ENCODE assay signal across 16 cellular contexts in the genomic region with DNA sequence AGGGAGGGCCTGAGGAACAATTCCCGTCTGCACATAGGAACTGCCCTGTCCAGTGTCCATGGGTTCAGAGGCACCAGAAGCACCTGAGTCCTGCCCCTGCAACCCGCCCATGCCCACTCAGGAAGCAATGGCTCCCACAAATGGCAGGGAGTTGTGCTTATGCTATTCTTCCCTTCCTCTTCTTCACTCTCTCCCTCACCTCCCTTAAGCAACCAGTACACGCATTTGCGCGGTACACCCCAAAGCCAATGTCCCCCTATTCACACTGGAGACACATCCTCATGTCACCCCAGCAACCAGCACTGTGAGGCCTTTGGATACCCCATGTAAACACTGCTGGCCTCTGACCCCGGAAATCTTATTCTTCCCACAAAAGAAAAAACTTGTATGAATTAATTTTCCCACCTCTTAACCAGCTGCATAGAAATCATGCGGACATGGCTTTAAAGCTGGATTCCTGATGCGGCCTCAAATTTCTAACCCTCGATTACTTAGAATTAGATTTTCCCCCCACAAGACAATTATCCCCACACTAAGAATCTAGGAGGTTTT. TPM values are rescaled to one million over a fixed set of nuclear protein-coding genes. Genes with fewer than 3 reads are reported as not detected.
DNase-seq lines count a peak whose midpoint lies in the region; ATAC-seq and TF ChIP-seq lines count a peak whose summit lies in the region.
"Had no signal": no experiment of that assay in that cellular context is flagged by ENCODE, and none has a peak within 500 bp of the region (broad histone marks: within the 10 kb centered on the region; RNA-seq: fewer than 3 reads in every experiment).

No MANE protein-coding gene starts in this region.

- no peak for ATAC-seq in DND-41 (ENCODE audit: insufficient read depth, low read depth)
- no peak for ATAC-seq in GM18909 (IDR thresholded peaks at IDR 0.05; ENCODE audit: poor library complexity, unreplicated experiment)
- no peak for ATAC-seq in HG02840 (IDR thresholded peaks at IDR 0.05; ENCODE audit: low FRiP score, unreplicated experiment)
- ATAC-seq: gastroesophageal sphincter had no signal

- H3K9ac ChIP-seq in DND-41 (ENCODE audit: low read depth, low read length): no peak overlapping the region
- H3K9ac ChIP-seq in endodermal cell (ENCODE audit: extremely low read depth, low read length, poor library complexity, severe bottlenecking): no peak overlapping the region
- H3K9ac ChIP-seq in skeletal muscle tissue (ENCODE audit: low read depth in 1 of 3, low read length in 3 of 3): no peak overlapping the region

- H3K4me1 ChIP-seq in DND-41 (ENCODE audit: insufficient read depth, low read length): peaks cover 41% of the 10 kb centered on the region
- peaks cover 24% of the 10 kb centered on the region for H3K4me1 ChIP-seq in endodermal cell (ENCODE audit: control insufficient read depth, insufficient read depth, low read length)
- peaks cover 14 to 35% (median 28%) of the 10 kb centered on the region in 3 donors for H3K4me1 ChIP-seq in skeletal muscle tissue (ENCODE audit: control insufficient read depth in 3 of 3, insufficient read depth in 3 of 3, low read length in 3 of 3)

- H3K4me2 ChIP-seq in DND-41 (ENCODE audit: insufficient read depth, low read length): no peak overlapping the region

- H3K9me3 Mint-ChIP-seq in endodermal cell: no peaks in the 10 kb centered on the region
- H3K9me3 Mint-ChIP-seq: activated B cell treated with CpG ODN at 0.5 μM for 24 hours, HFFc6, mesothelial cell of epicardium had no signal

- DNase-seq in DND-41 (no peak), NB4 (ENCODE audit: low read depth) (peak; percentile 43), endodermal cell (no peak), T-helper 9 cell (no peak), NCI-H146 treated with DMSO at 0.1 percent for 48 hours (lab: John Stamatoyannopoulos, UW; ENCODE audit: unreplicated experiment) (no peak)
- DNase-seq: activated B cell treated with CpG ODN at 0.5 μM for 24 hours; activated naive CD4-positive, alpha-beta T cell treated with anti-CD3 and anti-CD28 coated beads, Interleukin-2, amount 50 U/mL, for 16 hours; HFFc6; NCI-H226 had no signal

- WGBS in endodermal cell (ENCODE audit: insufficient coverage in 1 of 2, insufficient read length in 1 of 2), 2 experiments: 87 to 93% methylated on average over 8 to 9 of the region's 9 CpGs

- no peaks in the 10 kb centered on the region for H3K27me3 ChIP-seq in DND-41 (ENCODE audit: insufficient read depth, low read length, poor library complexity)
- no peaks in the 10 kb centered on the region for H3K27me3 ChIP-seq in endodermal cell (ENCODE audit: control insufficient read depth, insufficient read depth, low read length, poor library complexity, severe bottlenecking)
- no peaks in the 10 kb centered on the region for H3K27me3 ChIP-seq in skeletal muscle tissue (ENCODE audit: control insufficient read depth in 3 of 3, insufficient read depth in 3 of 3, low read length in 3 of 3)
- H3K27me3 ChIP-seq: gastroesophageal sphincter, ovary had no signal

- peaks cover 3% of the 10 kb centered on the region for H3K36me3 Mint-ChIP-seq in endodermal cell (ENCODE audit: low read depth)

- H2AFZ ChIP-seq in DND-41 (ENCODE audit: low read depth, low read length): no peak overlapping the region

- H3K27ac Mint-ChIP-seq in endodermal cell: no peak overlapping the region
- H3K27ac Mint-ChIP-seq: activated B cell treated with CpG ODN at 0.5 μM for 24 hours, HFFc6, mesothelial cell of epicardium had no signal

- no peaks in the 10 kb centered on the region for H3K9me3 ChIP-seq in DND-41 (ENCODE audit: insufficient read depth, low read length, severe bottlenecking)
- H3K9me3 ChIP-seq in endodermal cell (ENCODE audit: control insufficient read depth, low read length): no peaks in the 10 kb centered on the region
- no peaks in the 10 kb centered on the region for H3K9me3 ChIP-seq in skeletal muscle tissue (ENCODE audit: control insufficient read depth in 3 of 3, low read length in 3 of 3)
- H3K9me3 ChIP-seq: gastroesophageal sphincter, ovary, thoracic aorta had no signal

- H3K4me3 Mint-ChIP-seq in endodermal cell: no peak overlapping the region
- H3K4me3 Mint-ChIP-seq: activated B cell treated with CpG ODN at 0.5 μM for 24 hours, HFFc6, mesothelial cell of epicardium had no signal

- peaks cover 61% of the 10 kb centered on the region for H4K20me1 ChIP-seq in DND-41 (ENCODE audit: insufficient read depth, low read length)

- peaks cover 90% of the 10 kb centered on the region for H3K79me2 ChIP-seq in DND-41 (ENCODE audit: insufficient read depth, low read length)

- no peaks in the 10 kb centered on the region for H3K27me3 Mint-ChIP-seq in endodermal cell (ENCODE audit: insufficient read depth)
- H3K27me3 Mint-ChIP-seq: activated B cell treated with CpG ODN at 0.5 μM for 24 hours had no signal

- no peak overlapping the region for H3K4me3 ChIP-seq in DND-41 (ENCODE audit: low read depth in 1 of 2, low read length in 2 of 2)
- no peak overlapping the region for H3K4me3 ChIP-seq in NB4 (ENCODE audit: low read depth, low read length)
- H3K4me3 ChIP-seq in endodermal cell (ENCODE audit: low read length): no peak overlapping the region
- H3K4me3 ChIP-seq in skeletal muscle tissue (ENCODE audit: low read length in 3 of 3): no peak overlapping the region
- H3K4me3 ChIP-seq: gastroesophageal sphincter, ovary, thoracic aorta had no signal

- peaks cover 58% of the 10 kb centered on the region for H3K36me3 ChIP-seq in DND-41 (ENCODE audit: insufficient read depth, low read length)
- peaks cover 8% of the 10 kb centered on the region for H3K36me3 ChIP-seq in endodermal cell (ENCODE audit: control insufficient read depth, insufficient read depth, low read length)
- H3K36me3 ChIP-seq in skeletal muscle tissue (ENCODE audit: control insufficient read depth in 3 of 3, insufficient read depth in 3 of 3, low read length in 3 of 3): peaks cover 0 to 3% (median 0%) of the 10 kb centered on the region in 3 donors
- H3K36me3 ChIP-seq: gastroesophageal sphincter, ovary, thoracic aorta had no signal

- H3K4me1 Mint-ChIP-seq in endodermal cell: peaks cover 52% of the 10 kb centered on the region

- TF ChIP-seq CTCF in DND-41 (IDR thresholded peaks at IDR 0.05; ENCODE audit: borderline replicate concordance, extremely low read depth, low read length, poor library complexity, severe bottlenecking): no peak
- TF ChIP-seq CTCF in NB4 (IDR thresholded peaks at IDR 0.05; ENCODE audit: low read depth, low read length): no peak
- no peak for TF ChIP-seq CTCF in endodermal cell (conservative IDR thresholded peaks at IDR 0.05)

- H3K27ac ChIP-seq in DND-41 (ENCODE audit: low read length) (peak overlapping the region; percentile 24), endodermal cell (ENCODE audit: low read depth, low read length) (peak overlapping the region; percentile 89), skeletal muscle tissue (ENCODE audit: low read depth, low read length) (peak overlapping the region; percentile 8)
- H3K27ac ChIP-seq: ovary, thoracic aorta had no signal

- no peak for TF ChIP-seq POLR2A in NB4 (IDR thresholded peaks at IDR 0.05; ENCODE audit: extremely low read depth, insufficient read length)

RNA-seq across cellular contexts. Expression of gene FYN, which starts 30.9 kb away (rescaled TPM):
- 10 to 100 TPM; 70.0 to 96.4 TPM for total RNA-seq in endodermal cell
- polyA plus RNA-seq in endodermal cell (2013, experiment 1 of 2): 154 TPM
- 130 TPM for polyA plus RNA-seq in endodermal cell (2013, experiment 2 of 2)
- total RNA-seq in skeletal muscle tissue: 124 TPM

Comparison
In these comparisons a context has a peak if more than half of its experiments do, and no peak if none do; other contexts are left out.
1. H3K27ac ChIP-seq: peak in every context shown above with its lines; median percentile 89 in endodermal cell; 24 in DND-41; 8 in skeletal muscle tissue.